Comparison of ENCODE assay signal across 7 cellular contexts in genomic region chr16:79786389-79786788, GRCh38.
"Had no signal": no experiment of that assay in that cellular context is flagged by ENCODE, and none has a peak within 500 bp of the region (broad histone marks: within the 10 kb centered on the region; RNA-seq: fewer than 3 reads in every experiment).

No MANE protein-coding gene starts in this region.

- H3K27ac ChIP-seq: HL-60 had no signal

- ATAC-seq: GM23338, HCT116 had no signal

- DNase-seq: H7, Kasumi-1, KG1 had no signal

- H3K4me3 ChIP-seq: GM23338, HAP-1 had no signal

- H2AFZ ChIP-seq: GM23338 had no signal

- H3K36me3 ChIP-seq: HAP-1 had no signal

- H3K9me3 ChIP-seq: HAP-1 had no signal

- H3K4me1 ChIP-seq: HAP-1 had no signal

- H3K4me2 ChIP-seq: GM23338 had no signal
